Comparison of ENCODE assay signal across 1 cellular context in the genomic region with DNA sequence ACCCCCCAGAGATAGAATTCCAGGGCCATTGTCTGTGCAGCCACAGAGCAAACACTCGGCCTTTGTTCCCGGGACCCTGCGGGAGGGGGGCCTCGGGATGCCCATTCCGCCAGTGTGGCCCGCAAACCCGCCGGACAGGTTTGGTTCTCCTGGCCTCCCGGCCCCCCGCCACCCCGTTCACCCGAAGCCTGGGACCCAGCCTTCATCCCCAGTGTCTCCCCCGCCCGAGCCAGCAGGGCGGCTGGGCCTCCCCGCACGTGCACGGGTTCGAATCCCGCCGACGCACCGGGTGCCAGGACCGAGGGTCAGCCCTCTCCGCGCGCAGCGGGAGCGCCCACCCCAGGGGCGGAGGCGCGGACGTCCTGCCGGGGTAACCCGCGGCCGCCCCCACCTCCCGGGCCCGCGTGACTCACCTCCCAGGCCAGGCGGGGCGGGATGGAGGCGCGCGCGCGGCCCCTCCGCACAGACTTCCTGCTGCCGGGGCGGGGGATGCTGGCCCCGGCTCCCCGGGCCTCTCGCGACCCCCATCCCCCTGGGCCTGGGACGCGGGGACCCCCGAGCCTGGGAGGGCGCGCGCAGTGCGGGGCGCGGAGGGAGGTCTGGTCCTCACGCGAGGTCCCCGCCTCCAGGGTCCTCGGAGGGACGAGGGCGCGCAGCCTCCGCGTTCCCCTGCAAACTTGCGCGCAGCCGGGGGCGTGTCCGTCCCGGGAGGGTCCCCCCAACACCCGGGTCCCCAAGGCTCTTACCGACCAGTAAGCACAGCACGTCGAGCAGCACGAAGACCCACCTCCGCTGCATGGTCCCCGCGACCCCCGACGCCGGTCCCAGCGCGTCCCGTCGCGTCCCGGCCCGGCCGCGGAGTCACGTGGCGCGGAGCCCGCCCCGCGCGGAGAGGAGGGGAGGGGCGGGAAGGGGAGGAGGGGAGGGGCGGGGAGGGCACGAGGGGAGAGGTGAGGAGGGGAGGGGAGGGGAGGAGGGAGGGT.
TF ChIP-seq lines count a peak whose summit lies in the region.

Gene PLPP2 (minus strand): TSS at position 865 of the 983 bp plus-strand sequence. CDS start 67 bp downstream, at position 798.

TF ChIP-seq in A549, 52 proteins besides CTCF, POLR2A, EP300 and RAD21 (continued from another document):
- TF ChIP-seq, protein P1, sequence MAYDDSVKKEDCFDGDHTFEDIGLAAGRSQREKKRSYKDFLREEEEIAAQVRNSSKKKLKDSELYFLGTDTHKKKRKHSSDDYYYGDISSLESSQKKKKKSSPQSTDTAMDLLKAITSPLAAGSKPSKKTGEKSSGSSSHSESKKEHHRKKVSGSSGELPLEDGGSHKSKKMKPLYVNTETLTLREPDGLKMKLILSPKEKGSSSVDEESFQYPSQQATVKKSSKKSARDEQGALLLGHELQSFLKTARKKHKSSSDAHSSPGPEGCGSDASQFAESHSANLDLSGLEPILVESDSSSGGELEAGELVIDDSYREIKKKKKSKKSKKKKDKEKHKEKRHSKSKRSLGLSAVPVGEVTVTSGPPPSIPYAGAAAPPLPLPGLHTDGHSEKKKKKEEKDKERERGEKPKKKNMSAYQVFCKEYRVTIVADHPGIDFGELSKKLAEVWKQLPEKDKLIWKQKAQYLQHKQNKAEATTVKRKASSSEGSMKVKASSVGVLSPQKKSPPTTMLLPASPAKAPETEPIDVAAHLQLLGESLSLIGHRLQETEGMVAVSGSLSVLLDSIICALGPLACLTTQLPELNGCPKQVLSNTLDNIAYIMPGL (CRISPR knock-in tag; IDR thresholded peaks at IDR 0.05; ENCODE audit: borderline replicate concordance), result no peak
- TF ChIP-seq BCL3 (IDR thresholded peaks at IDR 0.05) (0 out of 3 replicates have a peak, but pooled peaks have one; percentile 17), FOSL2 (IDR thresholded peaks at IDR 0.05) (no peak), FOSL2 (CRISPR knock-in tag; IDR thresholded peaks at IDR 0.05) (peak; percentile 78), GATA3 (IDR thresholded peaks at IDR 0.05; ENCODE audit: borderline replicate concordance) (no peak)
- TF ChIP-seq, protein P2, sequence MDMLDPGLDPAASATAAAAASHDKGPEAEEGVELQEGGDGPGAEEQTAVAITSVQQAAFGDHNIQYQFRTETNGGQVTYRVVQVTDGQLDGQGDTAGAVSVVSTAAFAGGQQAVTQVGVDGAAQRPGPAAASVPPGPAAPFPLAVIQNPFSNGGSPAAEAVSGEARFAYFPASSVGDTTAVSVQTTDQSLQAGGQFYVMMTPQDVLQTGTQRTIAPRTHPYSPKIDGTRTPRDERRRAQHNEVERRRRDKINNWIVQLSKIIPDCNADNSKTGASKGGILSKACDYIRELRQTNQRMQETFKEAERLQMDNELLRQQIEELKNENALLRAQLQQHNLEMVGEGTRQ (IDR thresholded peaks at IDR 0.05), result peak; percentile 62
- TF ChIP-seq, protein P3, sequence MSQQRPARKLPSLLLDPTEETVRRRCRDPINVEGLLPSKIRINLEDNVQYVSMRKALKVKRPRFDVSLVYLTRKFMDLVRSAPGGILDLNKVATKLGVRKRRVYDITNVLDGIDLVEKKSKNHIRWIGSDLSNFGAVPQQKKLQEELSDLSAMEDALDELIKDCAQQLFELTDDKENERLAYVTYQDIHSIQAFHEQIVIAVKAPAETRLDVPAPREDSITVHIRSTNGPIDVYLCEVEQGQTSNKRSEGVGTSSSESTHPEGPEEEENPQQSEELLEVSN (IDR thresholded peaks at IDR 0.05; ENCODE audit: borderline replicate concordance, low read depth), result peak; percentile 74
